ENCODE assay signal across 9 cellular contexts in genomic region chr1:225811622-225812487, GRCh38. TPM values are rescaled to one million over a fixed set of nuclear protein-coding genes. Genes with fewer than 3 reads are reported as not detected.
DNase-seq lines count a peak whose midpoint lies in the region; ATAC-seq and TF ChIP-seq lines count a peak whose summit lies in the region.
"Had no signal": no experiment of that assay in that cellular context is flagged by ENCODE, and none has a peak within 500 bp of the region (broad histone marks: within the 10 kb centered on the region; RNA-seq: fewer than 3 reads in every experiment).

No MANE protein-coding gene starts in this region.

- TF ChIP-seq EP300 in tibial nerve (IDR thresholded peaks at IDR 0.05): no peak

- DNase-seq in NCI-H82 (lab: John Stamatoyannopoulos, UW) (peak; percentile 39), NCI-H82 treated with DMSO at 0.1 percent for 48 hours (lab: John Stamatoyannopoulos, UW; ENCODE audit: unreplicated experiment) (no peak), astrocyte of the spinal cord (ENCODE audit: low read depth, low spot score) (no peak), tibial nerve (ENCODE audit: low spot score in 2 of 2) (peak in 1 of 2 donors; percentile 57)
- DNase-seq in activated CD8-positive, alpha-beta memory T cell treated with anti-CD3 and anti-CD28 coated beads, Interleukin-2, amount 50 U/mL, for 4 hours: no peak
- no peak for DNase-seq in activated naive CD4-positive, alpha-beta T cell (lab: John Stamatoyannopoulos, UW)
- DNase-seq: COR-L47 had no signal

- H3K27me3 ChIP-seq in layer of hippocampus (ENCODE audit: control insufficient read depth, insufficient read depth, low read length) (no peaks in the 10 kb centered on the region), tibial nerve (no peaks in the 10 kb centered on the region)

- TF ChIP-seq CTCF in astrocyte of the spinal cord (IDR thresholded peaks at IDR 0.05; ENCODE audit: low read depth, low read length) (peak; percentile 52), tibial nerve (IDR thresholded peaks at IDR 0.05) (peak in 2 of 5 experiments; percentile 9 to 22)

- peak overlapping the region; percentile 79 for H3K27ac ChIP-seq in layer of hippocampus (ENCODE audit: low read depth, low read length)
- peak overlapping the region in 3 of 4 donors; percentile 69 to 89 (median 77) for H3K27ac ChIP-seq in tibial nerve

- no peak for ATAC-seq in GM21447 (IDR thresholded peaks at IDR 0.05; ENCODE audit: unreplicated experiment)

- WGBS in tibial nerve, 2 donors: 67 to 79% methylated on average over 10 of the region's 10 CpGs

- in situ Hi-C loops in astrocyte of the spinal cord (cut with HindIII; ENCODE audit: low sequenced_read_pairs): no loop called here

- no peaks in the 10 kb centered on the region for H3K36me3 ChIP-seq in tibial nerve

- H3K4me3 ChIP-seq in astrocyte of the spinal cord (ENCODE audit: low read depth, low read length) (no peak overlapping the region), tibial nerve (peak overlapping the region; percentile 49 to 92 (median 77))

- H3K4me1 ChIP-seq in tibial nerve: peaks cover 0 to 68% (median 45%) of the 10 kb centered on the region in 4 donors

- H3K9me3 ChIP-seq in tibial nerve: no peaks in the 10 kb centered on the region

- no peak for TF ChIP-seq POLR2A in tibial nerve (IDR thresholded peaks at IDR 0.05)

RNA-seq across cellular contexts. Expression of gene EPHX1, which starts 1.9 kb away (rescaled TPM):
- total RNA-seq in tibial nerve: 100 to 1,000 TPM in 3 of 4 donors, 10 to 100 TPM in 1; 80.1 to 203 (median 133) TPM

RNA-seq across cellular contexts. Expression of gene SRP9, which starts 34.2 kb away (rescaled TPM):
- total RNA-seq in tibial nerve: 100 to 1,000 TPM; 130 to 178 (median 146) TPM
